In genomic region chr15:73265536-73266153, GRCh38 we compare ENCODE assay signal across 8 cellular contexts.
A peak's percentile ranks its signal among the peaks of the same experiment; 100 is the strongest.
DNase-seq lines count a peak whose midpoint lies in the region; ATAC-seq and TF ChIP-seq lines count a peak whose summit lies in the region.

No MANE protein-coding gene starts in this region.

- no peaks in the 10 kb centered on the region for H3K9me3 Mint-ChIP-seq in CD4-positive, alpha-beta T cell

- H2AFZ ChIP-seq in OCI-LY7 (ENCODE audit: low read length) = no peak overlapping the region

- CTCF ChIA-PET in CD4-positive, alpha-beta T cell (lab: Charles Lee) = interaction anchor here (0.8 to 1.4 kb wide), 11 partner anchors 8 to 28 kb away, joined by 3 to 9 read pairs (median 5); no protein-coding TSS in a partner anchor
- CTCF ChIA-PET in OCI-LY7 (lab: Charles Lee; ENCODE audit: unreplicated experiment) = interaction anchor here (1.0 kb wide), 1 partner anchor 439 kb away, joined by 4 read pairs; no protein-coding TSS in a partner anchor

- H3K27ac Mint-ChIP-seq in CD4-positive, alpha-beta T cell = no peak overlapping the region

- peak; percentile 72 for ATAC-seq in CD4-positive, alpha-beta T cell (ENCODE audit: poor library complexity)
- ATAC-seq in foreskin keratinocyte = peak; percentile 82
- peak in 1 of 2 donors; percentile 73 for ATAC-seq in gastrocnemius medialis
- no peak for ATAC-seq in HG02571 (IDR thresholded peaks at IDR 0.05; ENCODE audit: unreplicated experiment)
- no peak for ATAC-seq in GM21526 (IDR thresholded peaks at IDR 0.05; ENCODE audit: low FRiP score, unreplicated experiment)

- H3K4me3 ChIP-seq in HAP-1 (no peak overlapping the region), OCI-LY7 (ENCODE audit: low read depth, low read length, poor library complexity, severe bottlenecking) (no peak overlapping the region), gastrocnemius medialis (no peak overlapping the region)

- no peaks in the 10 kb centered on the region for H3K27me3 ChIP-seq in CD4-positive, alpha-beta T cell (ENCODE audit: control insufficient read depth, insufficient read depth, low read length)
- H3K27me3 ChIP-seq in HAP-1 (ENCODE audit: low read depth) (no peaks in the 10 kb centered on the region), foreskin keratinocyte (no peaks in the 10 kb centered on the region), gastrocnemius medialis (no peaks in the 10 kb centered on the region)

- in situ Hi-C loops in HAP-1 (cut with MboI; ENCODE audit: low sequenced_read_pairs) = loop anchor here (25.0 kb wide), 1 partner anchor 1072 kb away; no protein-coding TSS in a partner anchor
- in situ Hi-C loops in gastrocnemius medialis (cut with MboI; ENCODE audit: low sequenced_read_pairs in 4 of 4) = no loop called here

- POLR2A ChIA-PET in CD4-positive, alpha-beta T cell (lab: Charles Lee) = no interaction called here
- POLR2A ChIA-PET in OCI-LY7 (lab: Charles Lee) = no interaction called here

- no peaks in the 10 kb centered on the region for H3K9me3 ChIP-seq in CD4-positive, alpha-beta T cell (ENCODE audit: control insufficient read depth, low read length)
- no peaks in the 10 kb centered on the region for H3K9me3 ChIP-seq in HAP-1
- no peaks in the 10 kb centered on the region for H3K9me3 ChIP-seq in OCI-LY7 (ENCODE audit: low read length)
- no peaks in the 10 kb centered on the region for H3K9me3 ChIP-seq in gastrocnemius medialis

- H3K4me1 ChIP-seq in HAP-1 = no peaks in the 10 kb centered on the region
- H3K4me1 ChIP-seq in OCI-LY7 (ENCODE audit: insufficient read depth, low read length, poor library complexity, severe bottlenecking) = no peaks in the 10 kb centered on the region
- H3K4me1 ChIP-seq in foreskin keratinocyte = no peaks in the 10 kb centered on the region
- H3K4me1 ChIP-seq in gastrocnemius medialis = peaks cover 0 to 8% of the 10 kb centered on the region in 2 donors

- peaks cover 20% of the 10 kb centered on the region for H3K36me3 Mint-ChIP-seq in CD4-positive, alpha-beta T cell (ENCODE audit: low read depth)

- H3K4me3 Mint-ChIP-seq in CD4-positive, alpha-beta T cell = no peak overlapping the region

- peak; percentile 68 for TF ChIP-seq CTCF in CD4-positive, alpha-beta T cell (IDR thresholded peaks at IDR 0.05)
- TF ChIP-seq CTCF in OCI-LY7 (conservative IDR thresholded peaks at IDR 0.05; ENCODE audit: low read length) (peak; percentile 82), foreskin keratinocyte (conservative IDR thresholded peaks at IDR 0.05) (peak; percentile 80), gastrocnemius medialis (IDR thresholded peaks at IDR 0.05 in 4 of 5, conservative IDR thresholded peaks at IDR 0.05 in 1 of 5) (peak in 3 of 5 experiments; percentile 25 to 52 (median 34))

- H3K4me2 ChIP-seq in OCI-LY7 (ENCODE audit: low read length) = no peak overlapping the region

- no peaks in the 10 kb centered on the region for H3K27me3 Mint-ChIP-seq in CD4-positive, alpha-beta T cell

- no peaks in the 10 kb centered on the region for H3K79me2 ChIP-seq in OCI-LY7 (ENCODE audit: insufficient read depth, low read depth, low read length)

- no peak overlapping the region for H3K27ac ChIP-seq in CD4-positive, alpha-beta T cell (ENCODE audit: low read depth, low read length)
- H3K27ac ChIP-seq in OCI-LY7 (ENCODE audit: low read depth, low read length, poor library complexity, severe bottlenecking) (no peak overlapping the region), foreskin keratinocyte (no peak overlapping the region), gastrocnemius medialis (no peak overlapping the region)

- no peaks in the 10 kb centered on the region for H3K4me1 Mint-ChIP-seq in CD4-positive, alpha-beta T cell (ENCODE audit: low read depth)

- BruUV-seq in OCI-LY7 (replicated peaks; lab: Mats Ljungman, UMichigan) = no TSS peak

- no peaks in the 10 kb centered on the region for H4K20me1 ChIP-seq in OCI-LY7 (ENCODE audit: insufficient read depth, low read length)

- intact Hi-C loops in CD4-positive, alpha-beta T cell (cut with DNase I, micrococcal nuclease) = loop anchor here in 1 of 2 experiments (2.0 kb wide), 1 partner anchor 25 kb away; no protein-coding TSS in a partner anchor
- intact Hi-C loops in OCI-LY7 (cut with micrococcal nuclease; ENCODE audit: unreplicated experiment) = no loop called here
- intact Hi-C loops in gastrocnemius medialis (cut with DNase I; ENCODE audit: low total_unique reads) = no loop called here

- TF ChIP-seq POLR2A in gastrocnemius medialis (IDR thresholded peaks at IDR 0.05) = no peak

- DNase-seq in CD4-positive, alpha-beta T cell = peak; percentile 14 to 56 (median 30)
- peak; percentile 84 to 86 for DNase-seq in HAP-1 (ENCODE audit: low spot score in 2 of 2)
- peak; percentile 46 for DNase-seq in OCI-LY7 (ENCODE audit: low spot score)
- DNase-seq in activated T-cell treated with anti-CD3 and anti-CD28 coated beads, Interleukin-2, amount 50 U/mL, for 48 hours = peak; percentile 69 to 70
- peak; percentile 26 to 53 for DNase-seq in foreskin keratinocyte
- DNase-seq in gastrocnemius medialis = peak in 1 of 2 donors; percentile 44

- H3K36me3 ChIP-seq in HAP-1 (replicated peaks) = peaks cover 8% of the 10 kb centered on the region
- H3K36me3 ChIP-seq in OCI-LY7 (ENCODE audit: insufficient read depth, low read length) = no peaks in the 10 kb centered on the region
- H3K36me3 ChIP-seq in gastrocnemius medialis = peaks cover 0 to 28% of the 10 kb centered on the region in 2 donors

- H3K9me2 ChIP-seq in OCI-LY7 (ENCODE audit: insufficient read depth, low read length) = 0 out of 2 replicates have a peak, but pooled peaks cover 5% of the 10 kb centered on the region

Comparison
In these comparisons a context has a peak if more than half of its experiments do, and no peak if none do; other contexts are left out.
1. ATAC-seq: peak in CD4-positive, alpha-beta T cell (single experiment) and foreskin keratinocyte (single experiment); none in HG02571 (single experiment) and GM21526 (single experiment).
2. Peak in every context shown above with its lines, with median percentiles within 50 percentile points of each other: CTCF ChIP-seq.